In genomic region chr10:121662945-121663917, GRCh38 we compare ENCODE assay signal across 12 cellular contexts.
DNase-seq lines count a peak whose midpoint lies in the region; ATAC-seq and TF ChIP-seq lines count a peak whose summit lies in the region.
"Had no signal": no experiment of that assay in that cellular context is flagged by ENCODE, and none has a peak within 500 bp of the region (broad histone marks: within the 10 kb centered on the region; RNA-seq: fewer than 3 reads in every experiment).

No MANE protein-coding gene starts in this region.

- ATAC-seq in HCT116: peak; percentile 87
- peak; percentile 93 for ATAC-seq in WTC11
- no peak for ATAC-seq in psoas muscle
- ATAC-seq in GM19324 (IDR thresholded peaks at IDR 0.05; ENCODE audit: low FRiP score, unreplicated experiment): no peak
- ATAC-seq: left lobe of liver had no signal

- RAD21 ChIA-PET in HCT116 (lab: Charles Lee; ENCODE audit: low non-redundant PET in 1 of 2, low total read pairs in 2 of 2, uncharacterized antibody in 2 of 2, unreplicated experiment in 2 of 2): interaction anchor here (0.5 to 1.1 kb wide), 4 partner anchors 379 to 714 kb away, joined by 3 to 4 read pairs (median 3); no protein-coding TSS in a partner anchor

- TF ChIP-seq CTCF in HCT116 (IDR thresholded peaks at IDR 0.05 in 2 of 3, conservative IDR thresholded peaks at IDR 0.05 in 1 of 3; ENCODE audit: borderline replicate concordance in 1 of 3, insufficient read depth in 1 of 3, low read depth in 2 of 3, low read length in 2 of 3): peak; percentile 47 to 78 (median 71); a peak in 5 of 6 replicates
- TF ChIP-seq CTCF in WTC11 (IDR thresholded peaks at IDR 0.05): peak; percentile 85
- TF ChIP-seq CTCF in psoas muscle (IDR thresholded peaks at IDR 0.05): no peak
- TF ChIP-seq CTCF in sigmoid colon (IDR thresholded peaks at IDR 0.05): no peak

- H3K4me2 ChIP-seq in HCT116 (ENCODE audit: low read length): no peak overlapping the region

- no peak for TF ChIP-seq EP300 in sigmoid colon (IDR thresholded peaks at IDR 0.05)

- DNase-seq in ELF-1 (ENCODE audit: low read depth, low spot score) (peak; percentile 79), HCT116 (ENCODE audit: low read depth, low spot score) (peak; percentile 22), WTC11 (ENCODE audit: low spot score) (peak; percentile 80), left kidney (ENCODE audit: low read depth, low spot score) (peak; percentile 70), psoas muscle (no peak), sigmoid colon (no peak)
- no peak for DNase-seq in activated CD8-positive, alpha-beta memory T cell treated with anti-CD3 and anti-CD28 coated beads for 24 hours
- DNase-seq: activated CD4-positive, alpha-beta T cell treated with anti-CD3 and anti-CD28 coated beads, Interleukin-2, amount 50 U/mL, for 1 hour; NCI-H187 had no signal

- H2AFZ ChIP-seq in HCT116 (ENCODE audit: low read depth, low read length, poor library complexity, severe bottlenecking): no peak overlapping the region

- H3K9me3 Mint-ChIP-seq in WTC11: peaks cover 19% of the 10 kb centered on the region

- no peaks in the 10 kb centered on the region for H4K20me1 ChIP-seq in HCT116 (ENCODE audit: insufficient read depth)

- H3K27me3 ChIP-seq in HCT116 (ENCODE audit: insufficient read depth, low read length): no peaks in the 10 kb centered on the region
- H3K27me3 ChIP-seq in psoas muscle (ENCODE audit: insufficient read depth in 3 of 3, low read length in 2 of 3): no peaks in the 10 kb centered on the region
- H3K27me3 ChIP-seq in sigmoid colon: no peaks in the 10 kb centered on the region

- H3K4me1 Mint-ChIP-seq in WTC11: peaks cover 6% of the 10 kb centered on the region

- WGBS in psoas muscle, 3 donors: 44 to 51% (median 44%) methylated on average over 11 of the region's 11 CpGs
- WGBS in sigmoid colon, 2 donors: 54 to 62% methylated on average over 11 of the region's 11 CpGs

- H3K36me3 Mint-ChIP-seq in WTC11: no peaks in the 10 kb centered on the region

- peaks cover 0 to 5% of the 10 kb centered on the region in 2 experiments; a peak in 1 of 4 replicates for H3K4me1 ChIP-seq in HCT116 (ENCODE audit: control insufficient read depth in 1 of 2, insufficient read depth in 2 of 2, low read length in 2 of 2)
- H3K4me1 ChIP-seq in psoas muscle: no peaks in the 10 kb centered on the region
- H3K4me1 ChIP-seq in sigmoid colon: peaks cover 0 to 11% (median 9%) of the 10 kb centered on the region in 4 donors

- CTCF ChIA-PET in HCT116 (lab: Charles Lee) (interaction anchor here (0.6 to 1.6 kb wide), 16 partner anchors 18 to 720 kb away, joined by 3 to 18 read pairs (median 4); no protein-coding TSS in a partner anchor), WTC11 (lab: Charles Lee) (interaction anchor here (0.5 to 2.5 kb wide), 61 partner anchors 9 to 724 kb away, joined by 3 to 24 read pairs (median 4); no protein-coding TSS in a partner anchor)

- no peaks in the 10 kb centered on the region for H3K36me3 ChIP-seq in HCT116 (ENCODE audit: control insufficient read depth in 1 of 2, insufficient read depth in 2 of 2, low read length in 2 of 2)
- H3K36me3 ChIP-seq in psoas muscle (ENCODE audit: insufficient read depth in 1 of 2, low read depth in 1 of 2): no peaks in the 10 kb centered on the region
- no peaks in the 10 kb centered on the region for H3K36me3 ChIP-seq in sigmoid colon

- H3K9me3 ChIP-seq in HCT116 (ENCODE audit: control insufficient read depth in 1 of 2, insufficient read depth in 1 of 2, low read depth in 1 of 2, low read length in 2 of 2) (no peaks in the 10 kb centered on the region), psoas muscle (no peaks in the 10 kb centered on the region), sigmoid colon (no peaks in the 10 kb centered on the region)

- no peak overlapping the region for H3K27ac ChIP-seq in HCT116 (ENCODE audit: low read depth, low read length)
- no peak overlapping the region for H3K27ac ChIP-seq in psoas muscle
- no peak overlapping the region for H3K27ac ChIP-seq in sigmoid colon

- no peaks in the 10 kb centered on the region; the same call in 1 of the 2 replicates for H3K27me3 Mint-ChIP-seq in WTC11 (ENCODE audit: low read depth)

- TF ChIP-seq POLR2A in HCT116 (IDR thresholded peaks at IDR 0.05; ENCODE audit: borderline replicate concordance, extremely low read depth, insufficient read depth, insufficient read length): no peak
- no peak for TF ChIP-seq POLR2A in sigmoid colon (IDR thresholded peaks at IDR 0.05)

- intact Hi-C loops in HCT116 (cut with micrococcal nuclease): loop anchor here (1.0 to 10.0 kb wide), 3 partner anchors 496 to 718 kb away; no protein-coding TSS in a partner anchor
- intact Hi-C loops in psoas muscle (cut with DNase I): no loop called here
- intact Hi-C loops in sigmoid colon (cut with DNase I): no loop called here

- no peaks in the 10 kb centered on the region for H3K79me2 ChIP-seq in HCT116 (ENCODE audit: insufficient read depth, low read length)

- BruUV-seq in HCT116 (replicated peaks; lab: Mats Ljungman, UMichigan): no TSS peak

- H3K4me3 ChIP-seq in HCT116 (replicated peaks in 1 of 2; ENCODE audit: low read depth in 1 of 2, low read length in 2 of 2) (no peak overlapping the region), psoas muscle (no peak overlapping the region), sigmoid colon (no peak overlapping the region)
- H3K4me3 ChIP-seq: skin epidermis had no signal

- no peak overlapping the region for H3K4me3 Mint-ChIP-seq in WTC11

- peak; percentile 71 for TF ChIP-seq RAD21 in HCT116 (IDR thresholded peaks at IDR 0.05; ENCODE audit: low read depth)

- POLR2A ChIA-PET in HCT116 (lab: Charles Lee) (no interaction called here), WTC11 (lab: Charles Lee) (no interaction called here)

- H3K9ac ChIP-seq in HCT116 (ENCODE audit: low read length): no peak overlapping the region

- H3K27ac Mint-ChIP-seq in WTC11: no peak overlapping the region

- no peaks in the 10 kb centered on the region for H3K9me2 ChIP-seq in HCT116 (ENCODE audit: insufficient read depth)

TF ChIP-seq in HCT116, 20 proteins besides CTCF, POLR2A, EP300 and RAD21 (continues in another document):
- TF ChIP-seq EZH2phosphoT487 (IDR thresholded peaks at IDR 0.05; ENCODE audit: borderline replicate concordance) (no peak), FOSL1 (IDR thresholded peaks at IDR 0.05; ENCODE audit: low read depth) (peak; percentile 45; the same call in 1 of the 2 replicates), SRF (IDR thresholded peaks at IDR 0.05; ENCODE audit: low read depth) (no peak), ZFX (IDR thresholded peaks at IDR 0.05) (no peak), EGR1 (IDR thresholded peaks at IDR 0.05; ENCODE audit: low read depth) (no peak), REST (IDR thresholded peaks at IDR 0.05; ENCODE audit: low read depth) (no peak)

TF ChIP-seq in WTC11, 78 proteins besides CTCF, POLR2A, EP300 and RAD21:
- no peak for TF ChIP-seq RORB (CRISPR knock-in tag; IDR thresholded peaks at IDR 0.05)
- TF ChIP-seq USF1 (CRISPR knock-in tag; IDR thresholded peaks at IDR 0.05): no peak
- no peak for TF ChIP-seq FOXK1 (CRISPR knock-in tag; IDR thresholded peaks at IDR 0.05)

Comparison
In these comparisons a context has a peak if more than half of its experiments do, and no peak if none do; other contexts are left out.
1. DNase-seq: peak in ELF-1 (single experiment), HCT116 (single experiment), WTC11 (single experiment) and left kidney (single experiment); none in psoas muscle (0 of 2), sigmoid colon (single experiment) and activated CD8-positive, alpha-beta memory T cell treated with anti-CD3 and anti-CD28 coated beads for 24 hours (single experiment).
2. ATAC-seq: peak in HCT116 (single experiment) and WTC11 (single experiment); none in psoas muscle (0 of 4) and GM19324 (single experiment).
3. CTCF ChIP-seq: peak in HCT116 (3 of 3) and WTC11 (single experiment); none in psoas muscle (single experiment) and sigmoid colon (0 of 4).